Comparison of ENCODE assay signal across 14 cellular contexts in the genomic region with DNA sequence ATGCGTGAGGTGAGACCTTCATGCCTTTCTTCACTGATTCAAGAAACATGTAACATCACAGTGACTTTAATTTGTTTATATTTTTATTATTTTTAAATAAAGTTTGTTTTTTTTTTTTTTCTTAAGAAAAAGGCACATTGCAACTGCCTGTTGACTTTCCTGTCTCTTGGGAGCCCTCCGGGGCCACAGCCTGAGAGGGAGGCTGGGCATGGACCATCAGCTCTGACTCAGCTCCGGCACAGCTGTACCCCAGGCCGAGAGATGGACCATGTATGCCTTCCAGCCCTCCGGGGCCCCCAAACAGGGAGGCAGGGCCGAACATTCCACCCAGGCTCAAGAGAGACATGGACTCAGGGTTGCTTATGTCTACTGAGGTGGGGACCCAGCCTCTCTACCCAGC.
"Had no signal": no experiment of that assay in that cellular context is flagged by ENCODE, and none has a peak within 500 bp of the region (broad histone marks: within the 10 kb centered on the region; RNA-seq: fewer than 3 reads in every experiment).

No MANE protein-coding gene starts in this region.

- H3K4me3 Mint-ChIP-seq: memory B cell; T-helper 1 cell treated with Interleukin-12 subunit alpha and Interleukin-12 subunit beta and Interleukin-4 antibody, amounts not matched to agents 30 μg/mL and 1 μg/mL, for 36 hours had no signal

- H3K4me1 ChIP-seq: pancreas had no signal

- H3K4me3 ChIP-seq: ascending aorta, esophagus muscularis mucosa, pancreas had no signal

- H3K27me3 ChIP-seq: ascending aorta, esophagus muscularis mucosa, pancreas had no signal

- H3K9me3 ChIP-seq: ascending aorta, esophagus muscularis mucosa, pancreas had no signal

- H3K9me3 Mint-ChIP-seq: T-helper 1 cell treated with Interleukin-12 subunit alpha and Interleukin-12 subunit beta and Interleukin-4 antibody, amounts not matched to agents 30 μg/mL and 1 μg/mL, for 36 hours had no signal

- DNase-seq: activated CD4-positive, alpha-beta T cell treated with anti-CD3 and anti-CD28 coated beads, Interleukin-2, amount 50 U/mL, for 1 hour; activated gamma-delta T cell treated with Interleukin-2 at 50 U/mL for 16 hours; activated T-cell treated with anti-CD3 and anti-CD28 coated beads, Interleukin-2, amount 50 U/mL, for 1 hour; foreskin keratinocyte; head of caudate nucleus; islet precursor cell; pancreas; stimulated activated CD4-positive, alpha-beta T cell treated with anti-CD3 and anti-CD28 coated beads, Interleukin-15, amount 100 ng/mL, for 24 hours; stimulated activated CD4-positive, alpha-beta T cell treated with anti-CD3 and anti-CD28 coated beads, Interleukin-4, amount 100 ng/mL, for 24 hours had no signal

- H3K36me3 ChIP-seq: ascending aorta, pancreas had no signal

- H3K27me3 Mint-ChIP-seq: memory B cell had no signal

- H3K27ac ChIP-seq: ascending aorta, esophagus muscularis mucosa, foreskin keratinocyte, pancreas had no signal

- H3K27ac Mint-ChIP-seq: memory B cell had no signal

- ATAC-seq: foreskin keratinocyte, left lobe of liver, pancreas had no signal
